ENCODE assay signal across 14 cellular contexts in genomic region chr6:53939830-53940229, GRCh38.
DNase-seq lines count a peak whose midpoint lies in the region; ATAC-seq and TF ChIP-seq lines count a peak whose summit lies in the region.
"Had no signal": no experiment of that assay in that cellular context is flagged by ENCODE, and none has a peak within 500 bp of the region (broad histone marks: within the 10 kb centered on the region; RNA-seq: fewer than 3 reads in every experiment).

No MANE protein-coding gene starts in this region.

- H3K79me2 ChIP-seq in GM23338 (replicated peaks; ENCODE audit: insufficient read depth) (no peaks in the 10 kb centered on the region), mesendoderm (ENCODE audit: control insufficient read depth, insufficient read depth, low read length) (no peaks in the 10 kb centered on the region)

- no peak overlapping the region for H4K8ac ChIP-seq in mesendoderm (ENCODE audit: low read depth, low read length)

- no peak overlapping the region for H2BK15ac ChIP-seq in mesendoderm (replicated peaks; ENCODE audit: low read depth)

- H3K27me3 Mint-ChIP-seq in GM23338 (ENCODE audit: insufficient read depth, low read depth, poor library complexity) = no peaks in the 10 kb centered on the region
- H3K27me3 Mint-ChIP-seq: B cell; CD4-positive, alpha-beta T cell had no signal

- H3K4me1 ChIP-seq in GM23338 (ENCODE audit: insufficient read depth) (no peaks in the 10 kb centered on the region), mesendoderm (ENCODE audit: control insufficient read depth, low read depth, low read length) (no peaks in the 10 kb centered on the region)

- no peaks in the 10 kb centered on the region for H3K9me3 Mint-ChIP-seq in GM23338
- H3K9me3 Mint-ChIP-seq: CD4-positive, alpha-beta T cell had no signal

- no peaks in the 10 kb centered on the region for H3K36me3 Mint-ChIP-seq in GM23338 (ENCODE audit: low read depth)

- H4K5ac ChIP-seq in mesendoderm (ENCODE audit: low read length) = no peak overlapping the region

- H3K23ac ChIP-seq in mesendoderm (ENCODE audit: low read length) = no peak overlapping the region

- H4K20me1 ChIP-seq in GM23338 (replicated peaks; ENCODE audit: insufficient read depth) = no peaks in the 10 kb centered on the region

- no peak overlapping the region for H3K9ac ChIP-seq in mesendoderm (ENCODE audit: low read length)

- WGBS in mesendoderm (ENCODE audit: extremely low coverage, insufficient coverage, low lambda C conversion rate) = no CpG with 5 or more reads among the region's 3 CpGs

- TF ChIP-seq CTCF in GM23338 (conservative IDR thresholded peaks at IDR 0.05; ENCODE audit: low read depth in 2 of 2) (0 out of 4 replicates have a peak, but pooled peaks of 1 of the 2 experiments have one; percentile 11), brain microvascular endothelial cell (IDR thresholded peaks at IDR 0.05; ENCODE audit: low read depth, low read length, missing control alignments) (peak; percentile 30)

- no peak overlapping the region for H2AFZ ChIP-seq in GM23338

- no peak overlapping the region for H2AK5ac ChIP-seq in mesendoderm (ENCODE audit: low read length)

- no peak overlapping the region for H2BK5ac ChIP-seq in mesendoderm (ENCODE audit: low read length)

- no peak overlapping the region for H3K27ac ChIP-seq in GM23338 (ENCODE audit: low read depth)
- H3K27ac ChIP-seq in brain microvascular endothelial cell = no peak overlapping the region
- no peak overlapping the region for H3K27ac ChIP-seq in mesendoderm (ENCODE audit: low read depth, low read length)

- H3K4ac ChIP-seq in mesendoderm (ENCODE audit: low read depth, low read length) = no peak overlapping the region

- H3F3A ChIP-seq in GM23338 (replicated peaks; ENCODE audit: low read depth) = no peaks in the 10 kb centered on the region

- DNase-seq in NCI-H748 (lab: John Stamatoyannopoulos, UW; ENCODE audit: unreplicated experiment) (peak; percentile 44), NCI-H748 treated with DMSO at 0.1 percent for 48 hours (lab: John Stamatoyannopoulos, UW) (no peak), GM23338 (ENCODE audit: low spot score) (peak; percentile 51), brain microvascular endothelial cell (no peak), mesendoderm (peak; percentile 36), germinal center (ENCODE audit: low spot score) (no peak)
- DNase-seq: C1 segment of cervical spinal cord; Calu3; CD4-positive, alpha-beta T cell; DMS153; HCEC 1CT had no signal

- H2BK120ac ChIP-seq in mesendoderm (ENCODE audit: low read depth, low read length) = no peak overlapping the region

- no peaks in the 10 kb centered on the region for H3K36me3 ChIP-seq in GM23338 (ENCODE audit: insufficient read depth)
- no peaks in the 10 kb centered on the region for H3K36me3 ChIP-seq in brain microvascular endothelial cell (replicated peaks)
- H3K36me3 ChIP-seq in mesendoderm (ENCODE audit: control insufficient read depth, insufficient read depth, low read length) = no peaks in the 10 kb centered on the region

- H3K4me3 ChIP-seq in GM23338 (no peak overlapping the region), brain microvascular endothelial cell (ENCODE audit: low read depth, low read length) (no peak overlapping the region), mesendoderm (ENCODE audit: low read length) (no peak overlapping the region)
- H3K4me3 ChIP-seq: K562 had no signal

- H3K56ac ChIP-seq in mesendoderm (ENCODE audit: low read length) = no peak overlapping the region

- ATAC-seq in GM23338 (no peak), GM18909 (IDR thresholded peaks at IDR 0.05; ENCODE audit: poor library complexity, unreplicated experiment) (no peak)
- ATAC-seq: K562 had no signal

- no peaks in the 10 kb centered on the region for H3K79me1 ChIP-seq in mesendoderm (ENCODE audit: low read length)

- H3K18ac ChIP-seq in mesendoderm (ENCODE audit: low read length) = no peak overlapping the region

- H3K4me2 ChIP-seq in GM23338 (no peak overlapping the region), mesendoderm (ENCODE audit: low read length) (no peak overlapping the region)

- H3K27me3 ChIP-seq in GM23338 (ENCODE audit: insufficient read depth) (no peaks in the 10 kb centered on the region), brain microvascular endothelial cell (replicated peaks) (no peaks in the 10 kb centered on the region), mesendoderm (ENCODE audit: insufficient read depth, low read length, poor library complexity) (no peaks in the 10 kb centered on the region)

- no peak overlapping the region for H3K4me3 Mint-ChIP-seq in GM23338
- H3K4me3 Mint-ChIP-seq: B cell; CD4-positive, alpha-beta T cell had no signal

- H3K4me1 Mint-ChIP-seq in GM23338 = no peaks in the 10 kb centered on the region; the same call in 2 of the 3 replicates
- H3K4me1 Mint-ChIP-seq: B cell had no signal

- in situ Hi-C loops in brain microvascular endothelial cell (cut with HindIII; ENCODE audit: low pct_ligation_motif_present, low sequenced_read_pairs) = no loop called here

- no peak overlapping the region for H3K27ac Mint-ChIP-seq in GM23338
- H3K27ac Mint-ChIP-seq: B cell; CD4-positive, alpha-beta T cell had no signal

- no peaks in the 10 kb centered on the region for H3K9me2 ChIP-seq in GM23338 (ENCODE audit: insufficient read depth)

TF ChIP-seq in GM23338, 12 proteins besides CTCF, POLR2A, EP300 and RAD21 (continues in another document):
- no peak for TF ChIP-seq REST (IDR thresholded peaks at IDR 0.05; ENCODE audit: unreplicated experiment)
- no peak for TF ChIP-seq JUNB (IDR thresholded peaks at IDR 0.05; ENCODE audit: unreplicated experiment)
- no peak for TF ChIP-seq NANOG (IDR thresholded peaks at IDR 0.05; ENCODE audit: borderline replicate concordance)

Comparison
In these comparisons a context has a peak if more than half of its experiments do, and no peak if none do; other contexts are left out.
1. DNase-seq: peak in NCI-H748 (single experiment), GM23338 (single experiment) and mesendoderm (single experiment); none in NCI-H748 treated with DMSO at 0.1 percent for 48 hours (single experiment), brain microvascular endothelial cell (single experiment) and germinal center (single experiment).